7 cellular contexts compared by ENCODE assay signal in the genomic region with DNA sequence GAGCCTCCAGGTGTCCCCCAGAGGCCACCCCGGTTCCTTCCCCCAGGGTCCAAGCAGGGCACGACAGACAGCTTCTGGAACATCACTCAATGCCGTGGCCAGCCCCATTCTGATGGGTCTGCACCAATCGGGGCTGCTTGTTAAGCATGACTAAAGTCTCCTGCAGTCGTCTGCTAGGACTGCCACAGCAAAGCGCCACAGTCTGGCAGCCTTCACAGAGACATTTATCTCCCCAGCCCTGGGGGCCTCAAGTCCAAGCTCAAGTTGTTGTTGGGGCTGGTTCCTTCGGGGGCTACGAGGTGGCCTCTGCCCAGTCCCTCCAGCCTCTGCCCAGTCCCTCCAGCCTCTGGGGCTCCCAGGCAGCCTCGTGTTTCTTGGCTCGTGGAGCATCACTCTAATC.
"Had no signal": no experiment of that assay in that cellular context is flagged by ENCODE, and none has a peak within 500 bp of the region (broad histone marks: within the 10 kb centered on the region; RNA-seq: fewer than 3 reads in every experiment).

No MANE protein-coding gene starts in this region.

- H3K27ac Mint-ChIP-seq: GM23338, HFFc6 had no signal

- H3K4me3 Mint-ChIP-seq: GM23338, HFFc6 had no signal

- H3K9me3 Mint-ChIP-seq: GM23338, HFFc6 had no signal

- H3K4me1 Mint-ChIP-seq: GM23338 had no signal

- H3K4me3 ChIP-seq: GM23338, HAP-1, K562 had no signal

- DNase-seq: HFFc6, IMR-90, KG1 had no signal

- H3K4me2 ChIP-seq: GM23338 had no signal

- ATAC-seq: GM23338, HCT116, K562 had no signal

- H3K36me3 ChIP-seq: HAP-1 had no signal

- H3K9me3 ChIP-seq: HAP-1 had no signal

- H3K4me1 ChIP-seq: HAP-1 had no signal
